Comparison of ENCODE assay signal across 8 cellular contexts in the genomic region with DNA sequence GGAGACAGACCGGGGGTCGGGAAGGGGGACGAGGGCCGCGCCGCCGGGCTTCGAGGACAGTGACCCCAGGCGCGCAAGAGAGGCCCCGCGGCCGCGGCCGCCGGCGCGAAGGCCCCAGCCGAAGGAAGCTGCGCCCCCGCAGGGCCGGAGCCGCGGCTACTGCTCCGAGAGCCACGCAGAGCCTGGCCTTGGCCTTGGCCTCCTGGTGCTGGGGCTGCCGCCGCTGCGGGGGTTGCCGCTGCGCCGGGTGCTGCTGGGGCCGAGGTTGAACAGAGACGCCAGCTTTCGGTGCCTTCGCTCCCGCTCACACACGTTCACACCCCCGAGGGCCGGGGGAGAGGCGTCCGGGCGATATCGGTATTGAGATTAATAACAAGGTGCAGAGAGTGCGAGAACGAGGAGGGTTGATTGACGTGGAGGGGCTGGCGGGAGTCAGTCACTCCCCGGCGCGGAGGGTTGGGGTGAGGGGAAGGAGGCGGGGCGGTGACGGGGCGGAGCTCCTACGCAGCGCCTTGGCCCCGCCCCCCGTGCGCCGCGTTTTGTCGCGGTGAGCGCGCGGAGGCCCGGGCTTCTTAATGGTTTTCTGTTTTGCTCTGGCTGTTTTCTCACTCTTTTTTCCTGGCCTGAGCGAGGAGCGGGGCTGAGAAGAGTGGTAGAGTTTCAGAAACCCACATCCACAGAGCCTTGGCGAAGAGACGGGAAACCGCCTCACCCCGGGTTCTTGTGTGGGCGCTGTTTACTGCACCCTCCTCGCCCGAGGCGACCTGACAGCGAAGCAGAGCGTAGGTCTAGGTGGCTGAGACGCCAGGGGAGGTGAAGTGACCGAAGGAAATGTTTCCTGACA. TPM values are rescaled to one million over a fixed set of nuclear protein-coding genes. Genes with fewer than 3 reads are reported as not detected.
DNase-seq lines count a peak whose midpoint lies in the region; ATAC-seq and TF ChIP-seq lines count a peak whose summit lies in the region.

No MANE protein-coding gene starts in this region.

- H3K9ac ChIP-seq in HUES64 (ENCODE audit: low read depth, low read length) (peak overlapping the region; percentile 59), muscle layer of colon (ENCODE audit: low read length) (peak overlapping the region; percentile 92)

- DNase-seq in DMS153 (lab: John Stamatoyannopoulos, UW) (peak; percentile 74), OCI-M1 (lab: John Stamatoyannopoulos, UW) (peak; percentile 95), activated T-cell treated with anti-CD3 and anti-CD28 coated beads for 48 hours (ENCODE audit: low read depth) (peak; percentile 94), epithelial cell of proximal tubule (ENCODE audit: low read depth) (no peak)
- peak; percentile 86 for DNase-seq in stimulated activated CD8-positive, alpha-beta memory T cell treated with anti-CD3 and anti-CD28 coated beads, Interleukin-7, amount 100 ng/mL, for 24 hours (ENCODE audit: low read depth)

- WGBS in HUES64: under 1% methylated on average over 82 of the region's 82 CpGs

- H3K36me3 ChIP-seq in HUES64 (ENCODE audit: insufficient read depth, low read length): no peaks in the 10 kb centered on the region
- H3K36me3 ChIP-seq in muscle layer of colon (ENCODE audit: insufficient read depth, low read length): no peaks in the 10 kb centered on the region

- H3K27ac ChIP-seq in HUES64 (ENCODE audit: low read depth, low read length) (peak overlapping the region; percentile 27; the same call in 1 of the 2 replicates), muscle layer of colon (ENCODE audit: low read depth, low read length) (peak overlapping the region; percentile 100)

- ATAC-seq in GM21515 (IDR thresholded peaks at IDR 0.05; ENCODE audit: unreplicated experiment): peak; percentile 79

- peaks cover 24% of the 10 kb centered on the region for H3K27me3 ChIP-seq in HUES64 (ENCODE audit: insufficient read depth, low read length)
- no peaks in the 10 kb centered on the region for H3K27me3 ChIP-seq in muscle layer of colon (ENCODE audit: control insufficient read depth in 1 of 2, insufficient read depth in 2 of 2, low read length in 2 of 2)

- H3K4me1 ChIP-seq in HUES64 (ENCODE audit: insufficient read depth, low read length) (peaks cover 5% of the 10 kb centered on the region), muscle layer of colon (ENCODE audit: insufficient read depth, low read length) (peaks cover 28% of the 10 kb centered on the region)

- TF ChIP-seq CTCF in epithelial cell of proximal tubule (conservative IDR thresholded peaks at IDR 0.05; ENCODE audit: low read depth, low read length): no peak

- H3K9me3 ChIP-seq in HUES64 (ENCODE audit: insufficient read depth, low read depth, low read length) (no peaks in the 10 kb centered on the region), muscle layer of colon (ENCODE audit: low read length) (no peaks in the 10 kb centered on the region)

- H3K4me3 ChIP-seq in HUES64 (ENCODE audit: low read length) (peak overlapping the region; percentile 73), epithelial cell of proximal tubule (ENCODE audit: low read depth, low read length) (peak overlapping the region; percentile 89), muscle layer of colon (ENCODE audit: low read depth in 1 of 2, low read length in 2 of 2) (peak overlapping the region; percentile 88 to 99)

RNA-seq across cellular contexts. Expression of a gene that starts 0.9 kb away (rescaled TPM):
- polyA plus RNA-seq in HUES64 (2013, experiment 1 of 2): 5.6 TPM
- 6.7 TPM for polyA plus RNA-seq in HUES64 (2013, experiment 2 of 2)
- 5.7 and 8.6 TPM in 2 replicates for total RNA-seq in epithelial cell of proximal tubule

RNA-seq across cellular contexts. Expression of a gene that starts 42.6 kb away (rescaled TPM):
- 35.8 TPM for polyA plus RNA-seq in HUES64 (2013, experiment 1 of 2)
- 33.9 TPM for polyA plus RNA-seq in HUES64 (2013, experiment 2 of 2)
- total RNA-seq in epithelial cell of proximal tubule: 42.1 and 54.2 TPM in 2 replicates
